In genomic region chr1:223712184-223712855, GRCh38 we compare ENCODE assay signal across 8 cellular contexts. TPM values are rescaled to one million over a fixed set of nuclear protein-coding genes. Genes with fewer than 3 reads are reported as not detected.
DNase-seq lines count a peak whose midpoint lies in the region; ATAC-seq, FAIRE-seq and TF ChIP-seq lines count a peak whose summit lies in the region.

Gene CAPN2, plus strand, starts transcription at chr1:223712539. Its CDS starts 102 bp downstream, at chr1:223712641.

- TF ChIP-seq CTCF in HFFc6 (IDR thresholded peaks at IDR 0.05) (peak; percentile 77), activated B cell treated with CpG ODN at 0.5 μM for 24 hours (IDR thresholded peaks at IDR 0.05) (no peak), kidney (IDR thresholded peaks at IDR 0.05; ENCODE audit: borderline replicate concordance, extremely low read depth, insufficient read depth) (peak; percentile 69)

- FAIRE-seq in kidney (lab: Jason Lieb, UNC): no peak

- H3K4me3 ChIP-seq in kidney (ENCODE audit: low read length in 2 of 2): peak within 1 kb of the TSS; percentile 77 to 85

- ATAC-seq in activated B cell treated with CpG ODN at 0.5 μM for 24 hours (ENCODE audit: low read depth): peak; percentile 74

- H3K27ac ChIP-seq in cingulate gyrus (ENCODE audit: low read depth, low read length) (peak within 1 kb of the TSS; percentile 88), kidney (ENCODE audit: low read depth in 2 of 2, low read length in 2 of 2) (peak within 1 kb of the TSS; percentile 94 to 97)

- peaks cover 0 to 3% of the 10 kb centered on the region in 2 donors for H3K36me3 ChIP-seq in kidney (ENCODE audit: control insufficient read depth in 1 of 2, insufficient read depth in 2 of 2, low read length in 2 of 2)

- H3K4me3 Mint-ChIP-seq in HFFc6 (peak within 1 kb of the TSS; percentile 88), activated B cell treated with CpG ODN at 0.5 μM for 24 hours (peak within 1 kb of the TSS; percentile 86)

- intact Hi-C loops in activated B cell treated with CpG ODN at 0.5 μM for 24 hours (cut with micrococcal nuclease) (loop anchor here (1.0 to 5.0 kb wide), 5 partner anchors 14 to 620 kb away; partner anchors contain the start of genes NVL and TP53BP2), kidney (cut with DNase I) (loop anchor here (5.0 kb wide), 1 partner anchor 35 kb away; no protein-coding TSS in a partner anchor)

- POLR2A ChIA-PET in activated B cell treated with CpG ODN at 0.5 μM for 24 hours (lab: Charles Lee): interaction anchor here (1.0 to 2.5 kb wide), 6 partner anchors 13 to 999 kb away, joined by 3 to 10 read pairs (median 6); no protein-coding TSS in a partner anchor

- DNase-seq in NCI-H1436 (lab: John Stamatoyannopoulos, UW) (peak; percentile 61), NCI-H1436 treated with DMSO at 0.1 percent for 48 hours (lab: John Stamatoyannopoulos, UW) (no peak), HFFc6 (peak; percentile 77), NCI-H1092 (lab: John Stamatoyannopoulos, UW) (peak; percentile 50), activated B cell treated with CpG ODN at 0.5 μM for 24 hours (peak; percentile 67), kidney (peak; percentile 95), smooth muscle cell of the brain vasculature (ENCODE audit: low read depth, low spot score) (peak; percentile 67)

- CTCF ChIA-PET in activated B cell treated with CpG ODN at 0.5 μM for 24 hours (lab: Charles Lee): interaction anchor here (0.6 to 3.2 kb wide), 5 partner anchors 10 to 37 kb away, joined by 3 to 42 read pairs (median 10); no protein-coding TSS in a partner anchor

- H3K27ac Mint-ChIP-seq in HFFc6 (peak within 1 kb of the TSS; percentile 95), activated B cell treated with CpG ODN at 0.5 μM for 24 hours (peak within 1 kb of the TSS; percentile 72)

- H3K4me1 ChIP-seq in kidney (ENCODE audit: control insufficient read depth in 1 of 2, insufficient read depth in 1 of 2, low read depth in 1 of 2, low read length in 2 of 2): peaks cover 11 to 43% of the 10 kb centered on the region in 2 donors

- H3K36me3 Mint-ChIP-seq in HFFc6 (ENCODE audit: low read depth): peaks cover 38% of the 10 kb centered on the region
- peaks cover 3% of the 10 kb centered on the region for H3K36me3 Mint-ChIP-seq in activated B cell treated with CpG ODN at 0.5 μM for 24 hours (ENCODE audit: low read depth)

- H3K9me3 Mint-ChIP-seq in HFFc6: no peaks in the 10 kb centered on the region
- H3K9me3 Mint-ChIP-seq in activated B cell treated with CpG ODN at 0.5 μM for 24 hours: no peaks in the 10 kb centered on the region

- H3K27me3 Mint-ChIP-seq in HFFc6 (ENCODE audit: insufficient read depth) (peaks cover 10% of the 10 kb centered on the region), activated B cell treated with CpG ODN at 0.5 μM for 24 hours (no peaks in the 10 kb centered on the region)

- H3K9ac ChIP-seq in kidney (ENCODE audit: low read length in 2 of 2): peak within 1 kb of the TSS; percentile 88 to 96

- H3K4me1 Mint-ChIP-seq in HFFc6 (ENCODE audit: low read depth) (peaks cover 76% of the 10 kb centered on the region), activated B cell treated with CpG ODN at 0.5 μM for 24 hours (peaks cover 49% of the 10 kb centered on the region)

- no peaks in the 10 kb centered on the region for H3K9me3 ChIP-seq in kidney (ENCODE audit: control insufficient read depth in 1 of 2, low read length in 2 of 2)

RNA-seq across cellular contexts. Expression of gene CAPN2, which starts in this region (rescaled TPM):
- total RNA-seq in HFFc6 (2021; fragmentation: NEBNext Ultra II Directional; extraction: Animal tissue kit (Norgen Biotek cat#: 25700)): 100 to 1,000 TPM; 380 to 424 (median 413) TPM
- total RNA-seq in activated B cell treated with CpG ODN at 0.5 μM for 24 hours (50.7 and 62.6 TPM in 2 replicates), kidney (276 TPM)
- polyA plus RNA-seq in kidney (ENCODE audit: insufficient read depth, low read depth, low replicate concordance): 175 TPM
